In genomic region chr3:14620512-14620911, GRCh38 we compare ENCODE assay signal across 21 cellular contexts. TPM values are rescaled to one million over a fixed set of nuclear protein-coding genes. Genes with fewer than 3 reads are reported as not detected.
"Had no signal": no experiment of that assay in that cellular context is flagged by ENCODE, and none has a peak within 500 bp of the region (broad histone marks: within the 10 kb centered on the region; RNA-seq: fewer than 3 reads in every experiment).

No MANE protein-coding gene starts in this region.

- H3K36me3 ChIP-seq: esophagus squamous epithelium, right lobe of liver, upper lobe of left lung had no signal

- H3K36me3 Mint-ChIP-seq: natural killer cell treated with Interleukin-12 subunit alpha and Interleukin-12 subunit beta and Interleukin-15 and Interleukin-18, amount 100 ng/mL, for 72 hours had no signal

- FAIRE-seq: bronchial epithelial cell had no signal

- H3K4me1 Mint-ChIP-seq: activated naive CD8-positive, alpha-beta T cell treated with anti-CD3 and anti-CD28 coated beads, Interleukin-2, amount 50 U/mL, for 24 hours; activated T-helper 17 cell treated with anti-CD3 and anti-CD28 coated beads, Interleukin-2, amount 50 U/mL, for 72 hours; memory B cell had no signal

- H3K27ac ChIP-seq: esophagus squamous epithelium, right lobe of liver, upper lobe of left lung had no signal

- H3K4me3 Mint-ChIP-seq: activated naive CD4-positive, alpha-beta T cell treated with anti-CD3 and anti-CD28 coated beads for 36 hours; activated naive CD8-positive, alpha-beta T cell treated with anti-CD3 and anti-CD28 coated beads, Interleukin-2, amount 50 U/mL, for 24 hours; activated T-helper 17 cell treated with anti-CD3 and anti-CD28 coated beads, Interleukin-2, amount 50 U/mL, for 72 hours; dendritic cell treated with granulocyte-macrophage colony-stimulating factor and Interleukin-4, amounts not matched to agents 40 ng/mL and 50 ng/mL, for 4 days; memory B cell; natural killer cell treated with Interleukin-12 subunit alpha and Interleukin-12 subunit beta and Interleukin-15 and Interleukin-18, amount 100 ng/mL, for 72 hours; stimulated activated naive CD8-positive, alpha-beta T cell treated with anti-CD3 and anti-CD28 coated beads, Interleukin-15, Interleukin-2, amounts not matched to agents 100 ng/mL and 50 ng/mL, for 24 hours had no signal

- DNase-seq: activated CD4-positive, alpha-beta T cell treated with anti-CD3 and anti-CD28 coated beads, Interleukin-2, amount 50 U/mL, for 4 hours; activated CD4-positive, CD25-positive, alpha-beta regulatory T cell treated with anti-CD3 and anti-CD28 coated beads, Interleukin-2, amount 50 U/mL, for 72 hours; activated naive CD4-positive, alpha-beta T cell treated with anti-CD3 and anti-CD28 coated beads for 36 hours; activated naive CD8-positive, alpha-beta T cell treated with anti-CD3 and anti-CD28 coated beads, Interleukin-2, amount 50 U/mL, for 24 hours; activated T-cell treated with anti-CD3 and anti-CD28 coated beads for 4 hours; aorta; esophagus squamous epithelium; kidney glomerular epithelial cell; left ventricle myocardium superior; right lobe of liver; upper lobe of left lung had no signal

- H3K9me3 Mint-ChIP-seq: activated naive CD4-positive, alpha-beta T cell treated with anti-CD3 and anti-CD28 coated beads for 36 hours; activated naive CD8-positive, alpha-beta T cell treated with anti-CD3 and anti-CD28 coated beads, Interleukin-2, amount 50 U/mL, for 24 hours; activated T-helper 17 cell treated with anti-CD3 and anti-CD28 coated beads, Interleukin-2, amount 50 U/mL, for 72 hours; dendritic cell treated with granulocyte-macrophage colony-stimulating factor and Interleukin-4, amounts not matched to agents 40 ng/mL and 50 ng/mL, for 4 days; memory B cell; natural killer cell treated with Interleukin-12 subunit alpha and Interleukin-12 subunit beta and Interleukin-15 and Interleukin-18, amount 100 ng/mL, for 72 hours; stimulated activated naive CD8-positive, alpha-beta T cell treated with anti-CD3 and anti-CD28 coated beads, Interleukin-15, Interleukin-2, amounts not matched to agents 100 ng/mL and 50 ng/mL, for 24 hours had no signal

- H3K27ac Mint-ChIP-seq: activated naive CD4-positive, alpha-beta T cell treated with anti-CD3 and anti-CD28 coated beads for 36 hours; activated naive CD8-positive, alpha-beta T cell treated with anti-CD3 and anti-CD28 coated beads, Interleukin-2, amount 50 U/mL, for 24 hours; activated T-helper 17 cell treated with anti-CD3 and anti-CD28 coated beads, Interleukin-2, amount 50 U/mL, for 72 hours; dendritic cell treated with granulocyte-macrophage colony-stimulating factor and Interleukin-4, amounts not matched to agents 40 ng/mL and 50 ng/mL, for 4 days; memory B cell; natural killer cell treated with Interleukin-12 subunit alpha and Interleukin-12 subunit beta and Interleukin-15 and Interleukin-18, amount 100 ng/mL, for 72 hours; stimulated activated naive CD8-positive, alpha-beta T cell treated with anti-CD3 and anti-CD28 coated beads, Interleukin-15, Interleukin-2, amounts not matched to agents 100 ng/mL and 50 ng/mL, for 24 hours had no signal

- H3K4me1 ChIP-seq: esophagus squamous epithelium had no signal

- H3K4me3 ChIP-seq: esophagus squamous epithelium, right lobe of liver, smooth muscle cell, upper lobe of left lung had no signal

- H3K4me2 ChIP-seq: smooth muscle cell had no signal

- H3K27me3 ChIP-seq: right lobe of liver, upper lobe of left lung had no signal

- H3K9me3 ChIP-seq: esophagus squamous epithelium, right lobe of liver, upper lobe of left lung had no signal

RNA-seq across cellular contexts. Expression of gene C3orf20, which starts 54.4 kb away (rescaled TPM):
- total RNA-seq: esophagus squamous epithelium, fibroblast of villous mesenchyme, left ventricle myocardium superior, pulmonary artery endothelial cell, smooth muscle cell, temporal lobe had no signal
- polyA plus RNA-seq: aorta, smooth muscle cell had no signal
